26 cellular contexts compared by ENCODE assay signal in genomic region chr16:63363738-63364137, GRCh38.
"Had no signal": no experiment of that assay in that cellular context is flagged by ENCODE, and none has a peak within 500 bp of the region (broad histone marks: within the 10 kb centered on the region; RNA-seq: fewer than 3 reads in every experiment).

No MANE protein-coding gene starts in this region.

- ATAC-seq: esophagus mucosa; gastrocnemius medialis; heart left ventricle; left ventricle myocardium superior; lower lobe of right lung; natural killer cell treated with Interleukin-12 subunit alpha and Interleukin-12 subunit beta and Interleukin-15 and Interleukin-18, amount 100 ng/mL, for 72 hours; stimulated activated effector memory CD8-positive, alpha-beta T cell treated with anti-CD3 and anti-CD28 coated beads, Interleukin-12 subunit alpha, Interleukin-12 subunit beta, amount 100 ng/mL, for 72 hours had no signal

- H3K4me3 ChIP-seq: colonic mucosa, gastrocnemius medialis, heart left ventricle, lower lobe of right lung, pancreas, right lobe of liver, smooth muscle cell, stomach, thyroid gland had no signal

- H3K36me3 ChIP-seq: colonic mucosa, gastrocnemius medialis, heart left ventricle, lower lobe of right lung, neutrophil, pancreas, right lobe of liver, stomach, thyroid gland had no signal

- H3K27me3 ChIP-seq: colonic mucosa, gastrocnemius medialis, heart left ventricle, neutrophil, pancreas, right lobe of liver, stomach, thyroid gland had no signal

- H3K4me2 ChIP-seq: smooth muscle cell had no signal

- H3K9me3 ChIP-seq: colonic mucosa, gastrocnemius medialis, heart left ventricle, lower lobe of right lung, neutrophil, pancreas, right lobe of liver, stomach, thyroid gland had no signal

- DNase-seq: colonic mucosa; effector CD8-positive, alpha-beta T cell; endodermal cell; foreskin fibroblast; gastrocnemius medialis; heart left ventricle; hippocampal formation; left ventricle myocardium superior; lower lobe of right lung; naive B cell; pancreas; right lobe of liver; stimulated activated CD4-positive, alpha-beta T cell treated with anti-CD3 and anti-CD28 coated beads, Interleukin-12 subunit alpha, Interleukin-12 subunit beta, amount 100 ng/mL, for 4 hours; stimulated activated CD4-positive, alpha-beta T cell treated with anti-CD3 and anti-CD28 coated beads, Interleukin-1b, Interleukin-23, amount 100 ng/mL, for 48 hours; stimulated activated CD4-positive, alpha-beta T cell treated with anti-CD3 and anti-CD28 coated beads, Interleukin-4, amount 100 ng/mL, for 24 hours; stimulated activated naive CD4-positive, alpha-beta T cell treated with Interleukin-2 at 50 U/mL for 16 hours; stomach; thyroid gland; trophoblast cell had no signal

- H3K27ac ChIP-seq: colonic mucosa, epithelial cell of prostate, gastrocnemius medialis, heart left ventricle, lower lobe of right lung, neutrophil, pancreas, right lobe of liver, stomach, thyroid gland had no signal

- FAIRE-seq: islet of Langerhans, pancreas had no signal

- H3K4me1 ChIP-seq: colonic mucosa, gastrocnemius medialis, heart left ventricle, lower lobe of right lung, pancreas, right lobe of liver, stomach, thyroid gland had no signal
